1 cellular context compared by ENCODE assay signal in the genomic region with DNA sequence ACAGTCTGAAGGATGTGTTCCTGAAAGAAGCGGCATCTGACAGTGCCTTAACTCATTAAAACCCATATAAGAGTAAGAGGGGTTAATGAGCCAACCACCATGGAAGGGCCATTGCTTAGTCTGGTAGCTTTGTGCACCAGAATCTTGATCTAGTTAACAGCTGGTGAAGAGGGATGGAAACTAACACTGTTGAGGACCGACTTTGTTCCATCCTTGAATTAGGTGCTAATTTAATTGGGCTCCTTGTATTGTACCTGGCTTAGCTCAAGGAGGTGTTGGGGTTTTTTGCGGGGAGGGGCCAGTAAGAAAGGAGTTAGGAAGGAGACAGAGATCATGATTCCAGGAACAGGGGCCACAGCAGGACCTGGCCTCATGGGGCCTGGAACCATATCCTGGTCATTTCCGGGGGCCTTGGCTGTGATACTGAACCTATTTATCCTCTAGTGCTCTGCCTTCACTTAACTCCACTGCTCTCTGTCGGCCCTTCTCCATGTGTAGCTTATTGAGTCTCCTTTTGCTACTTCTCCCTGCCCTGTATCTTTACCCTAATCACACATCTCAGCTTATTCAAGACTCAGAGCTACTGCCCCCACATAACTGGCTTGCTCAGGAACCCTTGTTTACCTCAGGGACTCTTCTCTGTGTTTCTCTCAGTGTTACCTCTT.
A peak's percentile ranks its signal among the peaks of the same experiment; 100 is the strongest.
TF ChIP-seq lines count a peak whose summit lies in the region.

No MANE protein-coding gene starts in this region.

TF ChIP-seq in K562, 482 proteins besides CTCF, POLR2A, EP300 and RAD21 (continued from another document and continues in another):
- TF ChIP-seq HNRNPK (IDR thresholded peaks at IDR 0.05; ENCODE audit: low read depth, low read length, poor library complexity, severe bottlenecking) (no peak), ZNF551 (CRISPR knock-in tag; IDR thresholded peaks at IDR 0.05) (no peak), ZBTB40 (IDR thresholded peaks at IDR 0.05) (0 out of 2 replicates have a peak, but pooled peaks have one; percentile 2), ZBTB40 (CRISPR knock-in tag; IDR thresholded peaks at IDR 0.05) (no peak), MECOM (CRISPR knock-in tag; IDR thresholded peaks at IDR 0.05) (peak; percentile 74), HNRNPL (IDR thresholded peaks at IDR 0.05; ENCODE audit: low read depth, low read length) (no peak), ZNF311 (CRISPR knock-in tag; IDR thresholded peaks at IDR 0.05) (peak; percentile 30; the same call in 1 of the 2 replicates), FOXM1 (IDR thresholded peaks at IDR 0.05; ENCODE audit: low read depth) (no peak), FOXM1 (CRISPR knock-in tag; IDR thresholded peaks at IDR 0.05; ENCODE audit: low read depth) (no peak), JUN (IDR thresholded peaks at IDR 0.05; ENCODE audit: borderline replicate concordance, low read depth, low read length) (no peak), JUN (CRISPR knock-in tag; IDR thresholded peaks at IDR 0.05; ENCODE audit: borderline replicate concordance) (no peak), XRCC5 (IDR thresholded peaks at IDR 0.05; ENCODE audit: low read depth, low read length) (no peak), NFE2 (IDR thresholded peaks at IDR 0.05; ENCODE audit: low read depth) (no peak), ZBTB33 (CRISPR knock-in tag; IDR thresholded peaks at IDR 0.05) (no peak), ZNF717 (CRISPR knock-in tag; IDR thresholded peaks at IDR 0.05) (peak; percentile 64; the same call in 1 of the 2 replicates), RBM14 (IDR thresholded peaks at IDR 0.05; ENCODE audit: borderline replicate concordance, insufficient read depth, low read depth, low read length) (no peak), ZNF407 (IDR thresholded peaks at IDR 0.05; ENCODE audit: low read depth) (no peak), PCBP2 (IDR thresholded peaks at IDR 0.05; ENCODE audit: low read depth, low read length, poor library complexity, severe bottlenecking) (no peak), HBP1 (CRISPR knock-in tag; IDR thresholded peaks at IDR 0.05) (no peak; the same call in 1 of the 2 replicates), MAFG (tag; conservative IDR thresholded peaks at IDR 0.05) (no peak), ZFP1 (CRISPR knock-in tag; IDR thresholded peaks at IDR 0.05) (0 out of 2 replicates have a peak, but pooled peaks have one; percentile 19), POLR2G (IDR thresholded peaks at IDR 0.05; ENCODE audit: low read depth, low read length) (no peak), MAFF (IDR thresholded peaks at IDR 0.05; ENCODE audit: low read length) (no peak), CEBPB (tag; IDR thresholded peaks at IDR 0.05) (no peak), BRCA1 (IDR thresholded peaks at IDR 0.05) (no peak), BRCA1 (CRISPR knock-in tag; IDR thresholded peaks at IDR 0.05) (no peak), SMC3 (conservative IDR thresholded peaks at IDR 0.05; ENCODE audit: insufficient read depth, low read depth, low read length) (no peak), COPS2 (conservative IDR thresholded peaks at IDR 0.05) (no peak), ZNF830 (CRISPR knock-in tag; IDR thresholded peaks at IDR 0.05) (0 out of 2 replicates have a peak, but pooled peaks have one; percentile 8)
- TF ChIP-seq, protein P1, sequence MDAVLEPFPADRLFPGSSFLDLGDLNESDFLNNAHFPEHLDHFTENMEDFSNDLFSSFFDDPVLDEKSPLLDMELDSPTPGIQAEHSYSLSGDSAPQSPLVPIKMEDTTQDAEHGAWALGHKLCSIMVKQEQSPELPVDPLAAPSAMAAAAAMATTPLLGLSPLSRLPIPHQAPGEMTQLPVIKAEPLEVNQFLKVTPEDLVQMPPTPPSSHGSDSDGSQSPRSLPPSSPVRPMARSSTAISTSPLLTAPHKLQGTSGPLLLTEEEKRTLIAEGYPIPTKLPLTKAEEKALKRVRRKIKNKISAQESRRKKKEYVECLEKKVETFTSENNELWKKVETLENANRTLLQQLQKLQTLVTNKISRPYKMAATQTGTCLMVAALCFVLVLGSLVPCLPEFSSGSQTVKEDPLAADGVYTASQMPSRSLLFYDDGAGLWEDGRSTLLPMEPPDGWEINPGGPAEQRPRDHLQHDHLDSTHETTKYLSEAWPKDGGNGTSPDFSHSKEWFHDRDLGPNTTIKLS (IDR thresholded peaks at IDR 0.05; ENCODE audit: borderline replicate concordance, low read depth), result no peak
